Comparison of ENCODE assay signal across 2 cellular contexts in the genomic region with DNA sequence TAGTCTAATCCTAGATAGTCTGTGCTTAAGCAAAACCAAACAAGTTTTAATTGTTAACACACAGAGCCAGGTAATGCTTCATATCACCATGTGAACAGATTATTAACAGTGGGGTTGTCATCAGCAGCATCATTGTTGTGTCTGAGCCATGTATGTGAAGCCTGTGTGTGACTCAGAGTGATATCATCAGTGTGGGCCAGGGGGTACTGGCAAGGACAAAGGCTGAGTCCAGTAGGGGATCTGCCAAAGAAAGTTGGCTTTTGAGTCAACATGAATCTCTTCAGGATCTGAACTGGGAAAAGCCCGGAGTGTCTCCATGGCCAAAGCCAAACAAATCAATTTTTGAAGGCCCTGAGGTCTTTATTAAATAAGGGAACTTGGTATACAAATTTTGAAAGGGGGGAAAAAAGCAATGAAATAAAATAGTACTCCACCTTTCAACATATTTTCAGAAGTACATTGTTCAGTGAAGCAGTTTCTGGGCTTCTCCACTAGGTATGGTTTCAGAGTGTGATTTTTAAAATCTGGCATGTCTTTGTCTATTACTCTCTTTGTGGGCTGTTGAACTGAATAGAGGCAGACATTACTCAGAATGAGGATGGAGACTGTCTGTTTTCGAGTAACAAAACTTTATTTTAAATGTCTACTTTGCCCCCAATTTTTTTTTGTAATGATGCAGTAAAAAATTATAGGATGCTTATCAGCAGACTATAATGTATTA.
TF ChIP-seq lines count a peak whose summit lies in the region.

No MANE protein-coding gene starts in this region.

TF ChIP-seq in IMR-90, 13 proteins besides CTCF, POLR2A, EP300 and RAD21:
- TF ChIP-seq MXI1 (IDR thresholded peaks at IDR 0.05; ENCODE audit: borderline replicate concordance, low read depth, low read length) (no peak), BHLHE40 (IDR thresholded peaks at IDR 0.05; ENCODE audit: low read depth, low read length) (0 out of 2 replicates have a peak, but pooled peaks have one; percentile 1), FOS (IDR thresholded peaks at IDR 0.05; ENCODE audit: low read depth, low read length) (peak; percentile 79), CEBPB (IDR thresholded peaks at IDR 0.05; ENCODE audit: low read depth, low read length) (no peak), RFX5 (IDR thresholded peaks at IDR 0.05; ENCODE audit: low read depth, low read length) (no peak), NFE2L2 (IDR thresholded peaks at IDR 0.05; ENCODE audit: low read depth, low read length) (no peak)
- TF ChIP-seq, protein P1, sequence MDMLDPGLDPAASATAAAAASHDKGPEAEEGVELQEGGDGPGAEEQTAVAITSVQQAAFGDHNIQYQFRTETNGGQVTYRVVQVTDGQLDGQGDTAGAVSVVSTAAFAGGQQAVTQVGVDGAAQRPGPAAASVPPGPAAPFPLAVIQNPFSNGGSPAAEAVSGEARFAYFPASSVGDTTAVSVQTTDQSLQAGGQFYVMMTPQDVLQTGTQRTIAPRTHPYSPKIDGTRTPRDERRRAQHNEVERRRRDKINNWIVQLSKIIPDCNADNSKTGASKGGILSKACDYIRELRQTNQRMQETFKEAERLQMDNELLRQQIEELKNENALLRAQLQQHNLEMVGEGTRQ (IDR thresholded peaks at IDR 0.05; ENCODE audit: low read depth, low read length), result no peak
- TF ChIP-seq, protein P2, sequence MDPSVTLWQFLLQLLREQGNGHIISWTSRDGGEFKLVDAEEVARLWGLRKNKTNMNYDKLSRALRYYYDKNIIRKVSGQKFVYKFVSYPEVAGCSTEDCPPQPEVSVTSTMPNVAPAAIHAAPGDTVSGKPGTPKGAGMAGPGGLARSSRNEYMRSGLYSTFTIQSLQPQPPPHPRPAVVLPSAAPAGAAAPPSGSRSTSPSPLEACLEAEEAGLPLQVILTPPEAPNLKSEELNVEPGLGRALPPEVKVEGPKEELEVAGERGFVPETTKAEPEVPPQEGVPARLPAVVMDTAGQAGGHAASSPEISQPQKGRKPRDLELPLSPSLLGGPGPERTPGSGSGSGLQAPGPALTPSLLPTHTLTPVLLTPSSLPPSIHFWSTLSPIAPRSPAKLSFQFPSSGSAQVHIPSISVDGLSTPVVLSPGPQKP (IDR thresholded peaks at IDR 0.05; ENCODE audit: borderline replicate concordance, low read depth, low read length), result no peak

TF ChIP-seq in GM12878, 131 proteins besides CTCF, POLR2A, EP300 and RAD21:
- TF ChIP-seq JUND (IDR thresholded peaks at IDR 0.05; ENCODE audit: low read depth, low read length) (no peak), BCL11A (IDR thresholded peaks at IDR 0.05; ENCODE audit: low read depth, low read length) (no peak), PAX8 (IDR thresholded peaks at IDR 0.05) (no peak), CEBPB (IDR thresholded peaks at IDR 0.05; ENCODE audit: borderline replicate concordance in 1 of 2, low read depth in 2 of 2, low read length in 2 of 2) (no peak), BHLHE40 (IDR thresholded peaks at IDR 0.05; ENCODE audit: borderline replicate concordance in 1 of 2, low read depth in 2 of 2, low read length in 1 of 2) (no peak), HDAC6 (IDR thresholded peaks at IDR 0.05; ENCODE audit: unreplicated experiment) (no peak), KAT2A (conservative IDR thresholded peaks at IDR 0.05; ENCODE audit: control insufficient read depth, low read depth, low read length) (no peak), RFX5 (IDR thresholded peaks at IDR 0.05; ENCODE audit: low read depth, low read length) (no peak), EED (IDR thresholded peaks at IDR 0.05; ENCODE audit: low read depth) (no peak), POLR2AphosphoS2 (IDR thresholded peaks at IDR 0.05; ENCODE audit: low read depth, low read length) (no peak), RAD51 (IDR thresholded peaks at IDR 0.05) (no peak)
- TF ChIP-seq, protein P3, sequence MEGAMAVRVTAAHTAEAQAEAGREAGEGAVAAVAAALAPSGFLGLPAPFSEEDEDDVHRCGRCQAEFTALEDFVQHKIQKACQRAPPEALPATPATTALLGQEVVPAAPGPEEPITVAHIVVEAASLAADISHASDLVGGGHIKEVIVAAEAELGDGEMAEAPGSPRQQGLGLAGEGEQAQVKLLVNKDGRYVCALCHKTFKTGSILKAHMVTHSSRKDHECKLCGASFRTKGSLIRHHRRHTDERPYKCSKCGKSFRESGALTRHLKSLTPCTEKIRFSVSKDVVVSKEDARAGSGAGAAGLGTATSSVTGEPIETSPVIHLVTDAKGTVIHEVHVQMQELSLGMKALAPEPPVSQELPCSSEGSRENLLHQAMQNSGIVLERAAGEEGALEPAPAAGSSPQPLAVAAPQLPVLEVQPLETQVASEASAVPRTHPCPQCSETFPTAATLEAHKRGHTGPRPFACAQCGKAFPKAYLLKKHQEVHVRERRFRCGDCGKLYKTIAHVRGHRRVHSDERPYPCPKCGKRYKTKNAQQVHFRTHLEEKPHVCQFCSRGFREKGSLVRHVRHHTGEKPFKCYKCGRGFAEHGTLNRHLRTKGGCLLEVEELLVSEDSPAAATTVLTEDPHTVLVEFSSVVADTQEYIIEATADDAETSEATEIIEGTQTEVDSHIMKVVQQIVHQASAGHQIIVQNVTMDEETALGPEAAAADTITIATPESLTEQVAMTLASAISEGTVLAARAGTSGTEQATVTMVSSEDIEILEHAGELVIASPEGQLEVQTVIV (IDR thresholded peaks at IDR 0.05; ENCODE audit: borderline replicate concordance, partially characterized antibody), result no peak
- TF ChIP-seq, protein P4, sequence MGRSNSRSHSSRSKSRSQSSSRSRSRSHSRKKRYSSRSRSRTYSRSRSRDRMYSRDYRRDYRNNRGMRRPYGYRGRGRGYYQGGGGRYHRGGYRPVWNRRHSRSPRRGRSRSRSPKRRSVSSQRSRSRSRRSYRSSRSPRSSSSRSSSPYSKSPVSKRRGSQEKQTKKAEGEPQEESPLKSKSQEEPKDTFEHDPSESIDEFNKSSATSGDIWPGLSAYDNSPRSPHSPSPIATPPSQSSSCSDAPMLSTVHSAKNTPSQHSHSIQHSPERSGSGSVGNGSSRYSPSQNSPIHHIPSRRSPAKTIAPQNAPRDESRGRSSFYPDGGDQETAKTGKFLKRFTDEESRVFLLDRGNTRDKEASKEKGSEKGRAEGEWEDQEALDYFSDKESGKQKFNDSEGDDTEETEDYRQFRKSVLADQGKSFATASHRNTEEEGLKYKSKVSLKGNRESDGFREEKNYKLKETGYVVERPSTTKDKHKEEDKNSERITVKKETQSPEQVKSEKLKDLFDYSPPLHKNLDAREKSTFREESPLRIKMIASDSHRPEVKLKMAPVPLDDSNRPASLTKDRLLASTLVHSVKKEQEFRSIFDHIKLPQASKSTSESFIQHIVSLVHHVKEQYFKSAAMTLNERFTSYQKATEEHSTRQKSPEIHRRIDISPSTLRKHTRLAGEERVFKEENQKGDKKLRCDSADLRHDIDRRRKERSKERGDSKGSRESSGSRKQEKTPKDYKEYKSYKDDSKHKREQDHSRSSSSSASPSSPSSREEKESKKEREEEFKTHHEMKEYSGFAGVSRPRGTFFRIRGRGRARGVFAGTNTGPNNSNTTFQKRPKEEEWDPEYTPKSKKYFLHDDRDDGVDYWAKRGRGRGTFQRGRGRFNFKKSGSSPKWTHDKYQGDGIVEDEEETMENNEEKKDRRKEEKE (IDR thresholded peaks at IDR 0.05), result no peak
TF ChIP-seq in GM12878: peak in this region for 0.
